23 cellular contexts compared by ENCODE assay signal in the genomic region with DNA sequence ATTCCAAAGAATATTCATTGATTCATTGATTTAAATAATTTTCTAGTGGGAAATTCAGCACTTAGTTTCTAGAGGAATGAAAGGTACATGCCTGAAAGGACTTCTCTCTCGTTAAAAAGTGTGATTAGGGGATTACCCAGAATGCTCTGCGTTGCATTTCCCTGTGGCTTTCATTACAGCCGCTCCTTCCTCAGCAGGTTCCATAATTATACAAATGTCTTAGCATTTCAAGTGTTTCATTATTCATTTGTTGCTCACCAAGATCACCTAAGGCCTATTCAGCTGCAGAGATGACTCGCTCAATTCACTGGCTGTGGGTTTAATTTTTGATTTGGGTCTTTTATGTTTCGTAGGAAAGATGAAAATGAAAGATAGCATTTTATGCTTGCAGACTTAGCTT. TPM values are rescaled to one million over a fixed set of nuclear protein-coding genes. Genes with fewer than 3 reads are reported as not detected.
DNase-seq lines count a peak whose midpoint lies in the region; ATAC-seq, FAIRE-seq and TF ChIP-seq lines count a peak whose summit lies in the region.
"Had no signal": no experiment of that assay in that cellular context is flagged by ENCODE, and none has a peak within 500 bp of the region (broad histone marks: within the 10 kb centered on the region; RNA-seq: fewer than 3 reads in every experiment).

No MANE protein-coding gene starts in this region.

- no peaks in the 10 kb centered on the region for H3K36me3 ChIP-seq in GM23338 (ENCODE audit: insufficient read depth)
- H3K36me3 ChIP-seq in OCI-LY1 (ENCODE audit: insufficient read depth, low read length) = no peaks in the 10 kb centered on the region
- no peaks in the 10 kb centered on the region for H3K36me3 ChIP-seq in K562 (ENCODE audit: control insufficient read depth, insufficient read depth, low read length)
- no peaks in the 10 kb centered on the region for H3K36me3 ChIP-seq in neural cell (ENCODE audit: insufficient read depth, low read length)
- H3K36me3 ChIP-seq: SJSA1 had no signal

- peaks cover 12% of the 10 kb centered on the region for H3K27me3 Mint-ChIP-seq in GM23338 (ENCODE audit: insufficient read depth, low read depth, poor library complexity)

- 5% methylated on average over 5 of the region's 5 CpGs for WGBS in K562 (ENCODE audit: insufficient coverage, low coverage, missing lambda C conversion rate)

- H2AFZ ChIP-seq in GM23338 (peak overlapping the region; percentile 21; the same call in 1 of the 2 replicates), OCI-LY1 (ENCODE audit: low read length) (no peak overlapping the region), K562 (ENCODE audit: low read depth, low read length) (no peak overlapping the region; the same call in 1 of the 2 replicates), neural cell (ENCODE audit: low read depth, low read length) (peak overlapping the region; percentile 43)

- H3K79me2 ChIP-seq in GM23338 (replicated peaks; ENCODE audit: insufficient read depth) = no peaks in the 10 kb centered on the region
- H3K79me2 ChIP-seq in OCI-LY1 (ENCODE audit: insufficient read depth, low read length) = no peaks in the 10 kb centered on the region
- no peaks in the 10 kb centered on the region for H3K79me2 ChIP-seq in K562 (ENCODE audit: control insufficient read depth, insufficient read depth, low read length)
- H3K79me2 ChIP-seq in neural cell (replicated peaks; ENCODE audit: insufficient read depth, low read length) = no peaks in the 10 kb centered on the region

- H3K9me3 ChIP-seq in OCI-LY1 (ENCODE audit: low read length) = no peaks in the 10 kb centered on the region
- H3K9me3 ChIP-seq in K562 (replicated peaks; ENCODE audit: control insufficient read depth, insufficient read depth, low read depth, low read length) = no peaks in the 10 kb centered on the region
- no peaks in the 10 kb centered on the region for H3K9me3 ChIP-seq in neural cell (ENCODE audit: low read length)
- H3K9me3 ChIP-seq: SJSA1 had no signal

- H3K9ac ChIP-seq in OCI-LY1 (ENCODE audit: low read length) (no peak overlapping the region), K562 (ENCODE audit: insufficient read depth in 1 of 2, low read depth in 2 of 2, low read length in 2 of 2) (no peak overlapping the region), neural cell (ENCODE audit: low read length) (no peak overlapping the region)

- H3K27me3 ChIP-seq in GM23338 (ENCODE audit: insufficient read depth) (no peaks in the 10 kb centered on the region), OCI-LY1 (ENCODE audit: insufficient read depth, low read length) (no peaks in the 10 kb centered on the region), K562 (ENCODE audit: control insufficient read depth in 2 of 2, insufficient read depth in 2 of 2, low read length in 2 of 2) (no peaks in the 10 kb centered on the region; a peak in 1 of 5 replicates), neural cell (ENCODE audit: insufficient read depth, low read depth, low read length) (no peaks in the 10 kb centered on the region)
- H3K27me3 ChIP-seq: SJSA1 had no signal

- TF ChIP-seq CTCF in GM23338 (conservative IDR thresholded peaks at IDR 0.05; ENCODE audit: low read depth in 2 of 2) (no peak), OCI-LY1 (IDR thresholded peaks at IDR 0.05; ENCODE audit: low read length) (no peak), K562 (IDR thresholded peaks at IDR 0.05 in 2 of 3, conservative IDR thresholded peaks at IDR 0.05 in 1 of 3; ENCODE audit: insufficient read depth in 2 of 3, low read depth in 1 of 3, low read length in 3 of 3) (no peak), neural cell (IDR thresholded peaks at IDR 0.05; ENCODE audit: poor library complexity, severe bottlenecking) (no peak), GM10266 (IDR thresholded peaks at IDR 0.05; ENCODE audit: control insufficient read depth, insufficient read depth, low read depth, missing control alignments) (no peak)

- no TSS peak for BruUV-seq in K562 (replicated peaks; lab: Mats Ljungman, UMichigan)

- H3K27ac ChIP-seq in GM23338 (ENCODE audit: low read depth) = no peak overlapping the region
- no peak overlapping the region for H3K27ac ChIP-seq in OCI-LY1 (ENCODE audit: low read depth, low read length, poor library complexity, severe bottlenecking)
- H3K27ac ChIP-seq in K562 (ENCODE audit: extremely low read depth, low read depth, low read length) = no peak overlapping the region
- peak overlapping the region; percentile 66 for H3K27ac ChIP-seq in neural cell (ENCODE audit: low read length)
- H3K27ac ChIP-seq: SJSA1 had no signal

- TF ChIP-seq EP300 in K562 (IDR thresholded peaks at IDR 0.05; ENCODE audit: low read length) (no peak), neural cell (conservative IDR thresholded peaks at IDR 0.05; ENCODE audit: poor library complexity, severe bottlenecking) (no peak)

- FAIRE-seq in K562 (lab: Jason Lieb, UNC) (no peak), frontal cortex (lab: Jason Lieb, UNC) (no peak)
- FAIRE-seq: GM12891, GM18507, H1, RCC 7860 had no signal

- H3K4me3 ChIP-seq in GM23338 (no peak overlapping the region), OCI-LY1 (ENCODE audit: low read depth, low read length, poor library complexity, severe bottlenecking) (no peak overlapping the region), K562 (no peak overlapping the region), neural cell (ENCODE audit: low read length) (no peak overlapping the region)
- H3K4me3 ChIP-seq: SJSA1 had no signal

- intact Hi-C loops in K562 (cut with micrococcal nuclease) = no loop called here

- H3K27ac Mint-ChIP-seq in GM23338 = no peak overlapping the region
- H3K27ac Mint-ChIP-seq: CD4-positive, CD25-positive, alpha-beta regulatory T cell had no signal

- no peaks in the 10 kb centered on the region for H3K9me1 ChIP-seq in K562 (ENCODE audit: control insufficient read depth, insufficient read depth, low read length)

- H3F3A ChIP-seq in GM23338 (replicated peaks; ENCODE audit: low read depth) (no peaks in the 10 kb centered on the region), OCI-LY1 (ENCODE audit: insufficient read depth, low read length) (no peaks in the 10 kb centered on the region), neural cell (ENCODE audit: insufficient read depth, low read length, poor library complexity, severe bottlenecking) (peaks cover 5% of the 10 kb centered on the region)

- H4K20me1 ChIP-seq in GM23338 (replicated peaks; ENCODE audit: insufficient read depth) (no peaks in the 10 kb centered on the region), OCI-LY1 (ENCODE audit: insufficient read depth, low read length) (no peaks in the 10 kb centered on the region), K562 (replicated peaks; ENCODE audit: control insufficient read depth, insufficient read depth, low read length) (no peaks in the 10 kb centered on the region; the same call in 1 of the 2 replicates), neural cell (ENCODE audit: insufficient read depth) (no peaks in the 10 kb centered on the region)

- no peak overlapping the region for H3K4me3 Mint-ChIP-seq in GM23338
- H3K4me3 Mint-ChIP-seq: CD4-positive, CD25-positive, alpha-beta regulatory T cell had no signal

- H3K4me1 ChIP-seq in GM23338 (ENCODE audit: insufficient read depth) (no peaks in the 10 kb centered on the region), OCI-LY1 (ENCODE audit: insufficient read depth, low read length, severe bottlenecking) (no peaks in the 10 kb centered on the region), K562 (replicated peaks in 1 of 2; ENCODE audit: control insufficient read depth in 2 of 2, insufficient read depth in 2 of 2, low read length in 2 of 2) (no peaks in the 10 kb centered on the region)
- H3K4me1 ChIP-seq: SJSA1 had no signal

- H3K9me3 Mint-ChIP-seq in GM23338 = no peaks in the 10 kb centered on the region

- H3K4me2 ChIP-seq in GM23338 (no peak overlapping the region), OCI-LY1 (ENCODE audit: low read length) (peak overlapping the region; percentile 32), K562 (ENCODE audit: insufficient read depth, low read length) (peak overlapping the region; percentile 25), neural cell (ENCODE audit: low read length) (no peak overlapping the region)

- TF ChIP-seq RAD21 in K562 (CRISPR knock-in tag; conservative IDR thresholded peaks at IDR 0.05 in 1 of 2, IDR thresholded peaks at IDR 0.05 in 1 of 2) (no peak), neural cell (conservative IDR thresholded peaks at IDR 0.05) (no peak)

- H3K9me2 ChIP-seq in GM23338 (ENCODE audit: insufficient read depth) = no peaks in the 10 kb centered on the region; the same call in 1 of the 2 replicates
- H3K9me2 ChIP-seq in OCI-LY1 (ENCODE audit: low read depth, low read length) = no peaks in the 10 kb centered on the region
- H3K9me2 ChIP-seq in neural cell (ENCODE audit: insufficient read depth, low read length) = no peaks in the 10 kb centered on the region

- no peak for TF ChIP-seq POLR2A in K562 (conservative IDR thresholded peaks at IDR 0.05)

- in situ Hi-C loops in K562 (cut with MboI) = no loop called here

- H3K4me1 Mint-ChIP-seq in GM23338 = peaks cover 2% of the 10 kb centered on the region; the same call in 1 of the 3 replicates
- H3K4me1 Mint-ChIP-seq: CD4-positive, CD25-positive, alpha-beta regulatory T cell had no signal

- CTCF ChIA-PET in K562 (lab: Yijun Ruan, JAX; ENCODE audit: low intra/inter-chr PET ratio) = no interaction called here

- DNase-seq in GM23338 (ENCODE audit: low spot score) (no peak), K562 (ENCODE audit: extremely low read depth in 1 of 4, low spot score in 3 of 4) (peak in 2 of 4 experiments; percentile 13 to 23), frontal cortex (ENCODE audit: low spot score in 2 of 2) (no peak), GM10266 (ENCODE audit: extremely low spot score) (no peak), activated gamma-delta T cell treated with Interleukin-2 at 50 U/mL for 16 hours (no peak)
- DNase-seq: CD4-positive, CD25-positive, alpha-beta regulatory T cell; DMS79 treated with DMSO at 0.1 percent for 48 hours; NCI-H1092 treated with DMSO at 0.1 percent for 48 hours; NCI-H1436 treated with DMSO at 0.1 percent for 48 hours; NCI-H2029 treated with DMSO at 0.1 percent for 48 hours; NCI-H226; NCI-H510A treated with DMSO at 0.1 percent for 48 hours; NCI-H748 treated with DMSO at 0.1 percent for 48 hours had no signal

- POLR2A ChIA-PET in K562 (lab: Yijun Ruan, JAX) = no interaction called here

- ATAC-seq in GM23338 (no peak), K562 (no peak), GM21737 (IDR thresholded peaks at IDR 0.05; ENCODE audit: unreplicated experiment) (no peak)
- ATAC-seq: Right ventricle myocardium inferior had no signal

- no peaks in the 10 kb centered on the region for H3K36me3 Mint-ChIP-seq in GM23338 (ENCODE audit: low read depth)
- H3K36me3 Mint-ChIP-seq: CD4-positive, CD25-positive, alpha-beta regulatory T cell had no signal

RNA-seq across cellular contexts. Expression of gene SPATA31C2, which starts 52.8 kb away (rescaled TPM):
- total RNA-seq in GM23338 (2014; rRNA removed; shearing (Covaris generic)) = 0.12 and 0.35 TPM in 2 replicates
- polyA plus RNA-seq in GM23338 (2016; fragmentation: Nextera tagmentation; extraction: Ambion mirVana) (0.08 and 0.16 TPM in 2 replicates), K562 (2011; rRNA removed) (0.06 TPM in 1 of 2 replicates, not detected in the other), K562 (2014; fragmentation: Illumina TruSeq; extraction: Trizol) (0.16 and 0.17 TPM in 2 replicates), K562 (2014; fragmentation: Nextera tagmentation; extraction: Ambion mirVana) (under 1 TPM; 0.23 to 0.27 TPM), K562 (2014; rRNA removed) (0.03 and 0.21 TPM in 2 replicates), neural cell (not detected in 2 replicates)
- 0.18 and 0.25 TPM in 2 replicates for total RNA-seq in K562 (2011; cell fraction: chromatin; rRNA removed; ENCODE audit: low replicate concordance)
- 0.13 and 0.17 TPM in 2 replicates for total RNA-seq in K562 (2011; cell fraction: nucleolus; rRNA removed)
- total RNA-seq in K562 (2011; cell fraction: nucleoplasm; rRNA removed) = 0.29 TPM in 1 of 2 replicates, not detected in the other
- total RNA-seq in K562 (2014; rRNA removed) (0.04 and 0.14 TPM in 2 replicates), K562 (2014; rRNA removed; fragmentation: Illumina TruSeq; extraction: Trizol) (0.04 and 0.06 TPM in 2 replicates), K562 (2015; rRNA removed; fragmentation: Illumina TruSeq; extraction: Trizol) (0.04 and 0.08 TPM in 2 replicates), K562 (2021) (0.04 and 0.16 TPM in 2 replicates), frontal cortex (not detected)
- 0.03 and 0.07 TPM in 2 replicates for polyA plus RNA-seq in K562 (2011; cell fraction: cytosol; rRNA removed)
- 0.06 TPM in 2 replicates for polyA plus RNA-seq in K562 (2011; cell fraction: nucleus; rRNA removed)
- 0.21 and 0.33 TPM in 2 replicates for polyA plus RNA-seq in K562 (2012)
- 0.04 and 0.06 TPM in 2 replicates for polyA minus RNA-seq in K562 (2011; rRNA and poly(A)+ RNA removed)
- polyA minus RNA-seq in K562 (2011; cell fraction: cytosol; rRNA and poly(A)+ RNA removed) = not detected in 2 replicates
- polyA minus RNA-seq in K562 (2011; cell fraction: nucleus; rRNA and poly(A)+ RNA removed) = 0.11 TPM in 1 of 2 replicates, not detected in the other
- not detected in 2 replicates for polyA minus RNA-seq in neural cell
- total RNA-seq: Right ventricle myocardium inferior, SJSA1 had no signal
- polyA plus RNA-seq: BJ had no signal

Comparison
In these comparisons a context has a peak if more than half of its experiments do, and no peak if none do; other contexts are left out.
1. H2AFZ ChIP-seq: peak in GM23338 (single experiment) and neural cell (single experiment); none in OCI-LY1 (single experiment) and K562 (single experiment).
2. H3K4me2 ChIP-seq: peak in OCI-LY1 (single experiment) and K562 (single experiment); none in GM23338 (single experiment) and neural cell (single experiment).